In the genomic region with DNA sequence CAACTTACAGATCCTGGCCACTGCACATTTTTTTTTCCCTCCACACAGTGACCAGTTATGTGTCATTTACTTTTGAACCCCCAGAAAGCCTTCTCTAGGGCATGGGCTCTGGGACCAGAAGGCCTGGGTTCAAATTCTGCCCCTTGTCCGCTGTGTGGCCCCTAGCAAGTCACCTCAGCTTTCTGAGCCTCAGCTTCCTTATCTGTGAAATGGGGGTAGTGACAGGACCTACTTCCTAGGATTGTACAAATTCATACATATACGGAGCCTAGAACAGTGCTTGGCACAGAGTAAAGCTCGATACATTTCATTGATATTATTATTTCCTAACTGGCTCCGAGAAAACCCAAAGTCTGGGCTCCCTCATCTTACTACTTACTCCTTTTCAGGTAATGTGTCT, we compare ENCODE assay signal across 1 cellular context.
TF ChIP-seq lines count a peak whose summit lies in the region.

No MANE protein-coding gene starts in this region.

TF ChIP-seq in K562, 482 proteins besides CTCF, POLR2A, EP300 and RAD21:
- TF ChIP-seq FOXP4 (CRISPR knock-in tag; IDR thresholded peaks at IDR 0.05; ENCODE audit: borderline replicate concordance): no peak
- TF ChIP-seq HBP1 (CRISPR knock-in tag; IDR thresholded peaks at IDR 0.05): no peak
- peak; percentile 58 for TF ChIP-seq RBM25 (IDR thresholded peaks at IDR 0.05; ENCODE audit: low read depth, low read length, severe bottlenecking)
- TF ChIP-seq, protein P1, sequence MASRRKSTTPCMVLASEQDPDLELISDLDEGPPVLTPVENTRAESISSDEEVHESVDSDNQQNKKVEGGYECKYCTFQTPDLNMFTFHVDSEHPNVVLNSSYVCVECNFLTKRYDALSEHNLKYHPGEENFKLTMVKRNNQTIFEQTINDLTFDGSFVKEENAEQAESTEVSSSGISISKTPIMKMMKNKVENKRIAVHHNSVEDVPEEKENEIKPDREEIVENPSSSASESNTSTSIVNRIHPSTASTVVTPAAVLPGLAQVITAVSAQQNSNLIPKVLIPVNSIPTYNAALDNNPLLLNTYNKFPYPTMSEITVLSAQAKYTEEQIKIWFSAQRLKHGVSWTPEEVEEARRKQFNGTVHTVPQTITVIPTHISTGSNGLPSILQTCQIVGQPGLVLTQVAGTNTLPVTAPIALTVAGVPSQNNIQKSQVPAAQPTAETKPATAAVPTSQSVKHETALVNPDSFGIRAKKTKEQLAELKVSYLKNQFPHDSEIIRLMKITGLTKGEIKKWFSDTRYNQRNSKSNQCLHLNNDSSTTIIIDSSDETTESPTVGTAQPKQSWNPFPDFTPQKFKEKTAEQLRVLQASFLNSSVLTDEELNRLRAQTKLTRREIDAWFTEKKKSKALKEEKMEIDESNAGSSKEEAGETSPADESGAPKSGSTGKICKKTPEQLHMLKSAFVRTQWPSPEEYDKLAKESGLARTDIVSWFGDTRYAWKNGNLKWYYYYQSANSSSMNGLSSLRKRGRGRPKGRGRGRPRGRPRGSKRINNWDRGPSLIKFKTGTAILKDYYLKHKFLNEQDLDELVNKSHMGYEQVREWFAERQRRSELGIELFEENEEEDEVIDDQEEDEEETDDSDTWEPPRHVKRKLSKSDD (conservative IDR thresholded peaks at IDR 0.05; ENCODE audit: low read length): no peak
